Comparison of ENCODE assay signal across 8 cellular contexts in genomic region chr5:109688999-109689739, GRCh38. TPM values are rescaled to one million over a fixed set of nuclear protein-coding genes. Genes with fewer than 3 reads are reported as not detected.
DNase-seq lines count a peak whose midpoint lies in the region; ATAC-seq lines count a peak whose summit lies in the region.

No MANE protein-coding gene starts in this region.

- DNase-seq in Ammon's horn (ENCODE audit: low spot score) = peak; percentile 95
- DNase-seq in NCI-H446 (lab: John Stamatoyannopoulos, UW) = peak; percentile 72 to 95
- peak; percentile 65 for DNase-seq in activated CD4-positive, alpha-beta T cell treated with anti-CD3 and anti-CD28 coated beads for 1 hour
- peak; percentile 70 for DNase-seq in cerebellum (ENCODE audit: low spot score)
- DNase-seq in kidney tubule cell (ENCODE audit: low spot score) = peak; percentile 93
- peak; percentile 58 to 75 for DNase-seq in stimulated activated CD4-positive, alpha-beta T cell treated with anti-CD3 and anti-CD28 coated beads, Interleukin-1b, Interleukin-23, amount 100 ng/mL, for 4 hours (ENCODE audit: low read depth in 2 of 2)

- ATAC-seq in GM19035 (IDR thresholded peaks at IDR 0.05; ENCODE audit: unreplicated experiment) (peak; percentile 71), HG03280 (IDR thresholded peaks at IDR 0.05; ENCODE audit: unreplicated experiment) (peak; percentile 75)

RNA-seq across cellular contexts. Expression of gene MAN2A1, which starts 0.6 kb away (rescaled TPM):
- 56.5 TPM for total RNA-seq in cerebellum

Comparison
In these comparisons a context has a peak if more than half of its experiments do, and no peak if none do; other contexts are left out.
1. Peak in every context shown above with its lines: DNase-seq and ATAC-seq.